In genomic region chr17:57451126-57451690, GRCh38 we compare ENCODE assay signal across 24 cellular contexts.
DNase-seq lines count a peak whose midpoint lies in the region; ATAC-seq and TF ChIP-seq lines count a peak whose summit lies in the region.
"Had no signal": no experiment of that assay in that cellular context is flagged by ENCODE, and none has a peak within 500 bp of the region (broad histone marks: within the 10 kb centered on the region; RNA-seq: fewer than 3 reads in every experiment).

No MANE protein-coding gene starts in this region.

- DNase-seq in activated CD4-positive, alpha-beta T cell treated with anti-CD3 and anti-CD28 coated beads, Interleukin-2, amount 10 ng/mL, durations not matched to agents 24 days and 14 days = no peak
- no peak for DNase-seq in activated CD4-positive, alpha-beta T cell treated with anti-CD3 and anti-CD28 coated beads, Interleukin-2, amount 50 U/mL, for 4 hours
- peak in 1 of 3 donors; percentile 34 for DNase-seq in CD4-positive, CD25-positive, alpha-beta regulatory T cell
- DNase-seq in T-helper 17 cell (no peak), islet precursor cell (no peak), esophagus squamous epithelium (lab: John Stamatoyannopoulos, UW) (no peak)
- DNase-seq in naive thymus-derived CD4-positive, alpha-beta T cell = no peak
- DNase-seq: 8988T; activated CD4-positive, alpha-beta T cell treated with anti-CD3 and anti-CD28 coated beads for 1 hour; AML-193; DMS79; glutamatergic neuron; KBM-7; MV-4-11; NCI-H1694 treated with DMSO at 0.1 percent for 48 hours; NCI-H2171 treated with DMSO at 0.1 percent for 48 hours; NCI-H524; NK-92 treated with Interleukin-12 subunit alpha and Interleukin-12 subunit beta, amount 100 ng/mL, for 24 hours; SIG-M5; small intestine; stimulated activated CD4-positive, alpha-beta T cell treated with anti-CD3 and anti-CD28 coated beads, Interleukin-1b, Interleukin-23, amount 100 ng/mL, for 48 hours had no signal

- no peak for ATAC-seq in CD4-positive, CD25-positive, alpha-beta regulatory T cell (ENCODE audit: low read depth in 2 of 2)
- no peak for ATAC-seq in T-helper 17 cell
- ATAC-seq in naive thymus-derived CD4-positive, alpha-beta T cell = no peak
- ATAC-seq in HG03571 (IDR thresholded peaks at IDR 0.05; ENCODE audit: unreplicated experiment) = no peak
- ATAC-seq: Panc1 had no signal

- no peak overlapping the region for H3K27ac ChIP-seq in CD4-positive, CD25-positive, alpha-beta regulatory T cell (ENCODE audit: insufficient read depth, low read length, poor library complexity, severe bottlenecking)
- no peak overlapping the region for H3K27ac ChIP-seq in naive thymus-derived CD4-positive, alpha-beta T cell (ENCODE audit: low read depth, low read length)
- no peak overlapping the region for H3K27ac ChIP-seq in esophagus squamous epithelium

- intact Hi-C loops in activated CD4-positive, alpha-beta T cell treated with anti-CD3 and anti-CD28 coated beads, Interleukin-2, amount 10 ng/mL, durations not matched to agents 24 days and 14 days (cut with micrococcal nuclease) = loop anchor here (1.0 kb wide), 1 partner anchor 10 kb away; no protein-coding TSS in a partner anchor
- intact Hi-C loops in naive thymus-derived CD4-positive, alpha-beta T cell (cut with micrococcal nuclease) = no loop called here
- intact Hi-C loops in esophagus squamous epithelium (cut with DNase I) = no loop called here

- no peaks in the 10 kb centered on the region for H3K9me3 Mint-ChIP-seq in activated CD4-positive, alpha-beta T cell treated with anti-CD3 and anti-CD28 coated beads, Interleukin-2, amount 10 ng/mL, durations not matched to agents 24 days and 14 days
- H3K9me3 Mint-ChIP-seq in CD4-positive, CD25-positive, alpha-beta regulatory T cell = peaks cover 0 to 2% (median 0%) of the 10 kb centered on the region in 7 donors
- H3K9me3 Mint-ChIP-seq in naive thymus-derived CD4-positive, alpha-beta T cell = no peaks in the 10 kb centered on the region
- H3K9me3 Mint-ChIP-seq: type B pancreatic cell had no signal

- CTCF ChIA-PET in naive thymus-derived CD4-positive, alpha-beta T cell (lab: Charles Lee) = no interaction called here

- POLR2A ChIA-PET in naive thymus-derived CD4-positive, alpha-beta T cell (lab: Charles Lee) = no interaction called here

- no peak overlapping the region for H3K4me3 ChIP-seq in CD4-positive, CD25-positive, alpha-beta regulatory T cell (ENCODE audit: low read depth, low read length)
- H3K4me3 ChIP-seq in naive thymus-derived CD4-positive, alpha-beta T cell (ENCODE audit: low read length) = no peak overlapping the region
- H3K4me3 ChIP-seq in esophagus squamous epithelium = no peak overlapping the region

- no peaks in the 10 kb centered on the region for H3K9me3 ChIP-seq in CD4-positive, CD25-positive, alpha-beta regulatory T cell (ENCODE audit: control insufficient read depth in 2 of 2, low read length in 2 of 2)
- H3K9me3 ChIP-seq in T-helper 17 cell (ENCODE audit: control insufficient read depth, low read length, poor library complexity, severe bottlenecking) = no peaks in the 10 kb centered on the region
- no peaks in the 10 kb centered on the region for H3K9me3 ChIP-seq in naive thymus-derived CD4-positive, alpha-beta T cell (ENCODE audit: control insufficient read depth in 2 of 3, low read length in 3 of 3)
- no peaks in the 10 kb centered on the region for H3K9me3 ChIP-seq in esophagus squamous epithelium

- no peak for TF ChIP-seq CTCF in esophagus squamous epithelium (IDR thresholded peaks at IDR 0.05)

- no peak for TF ChIP-seq POLR2A in esophagus squamous epithelium (IDR thresholded peaks at IDR 0.05)

- H3K36me3 ChIP-seq in CD4-positive, CD25-positive, alpha-beta regulatory T cell (ENCODE audit: control insufficient read depth, insufficient read depth, low read length) = no peaks in the 10 kb centered on the region
- H3K36me3 ChIP-seq in naive thymus-derived CD4-positive, alpha-beta T cell (ENCODE audit: control insufficient read depth in 2 of 3, insufficient read depth in 3 of 3, low read length in 3 of 3) = no peaks in the 10 kb centered on the region
- H3K36me3 ChIP-seq in esophagus squamous epithelium = peaks cover 0 to 7% (median 0%) of the 10 kb centered on the region in 3 donors

- peak overlapping the region; percentile 85 for H3K27ac Mint-ChIP-seq in activated CD4-positive, alpha-beta T cell treated with anti-CD3 and anti-CD28 coated beads, Interleukin-2, amount 10 ng/mL, durations not matched to agents 24 days and 14 days
- peak overlapping the region; percentile 80 to 94 (median 92) for H3K27ac Mint-ChIP-seq in CD4-positive, CD25-positive, alpha-beta regulatory T cell
- H3K27ac Mint-ChIP-seq in T-helper 17 cell = peak overlapping the region; percentile 8
- peak overlapping the region in 6 of 9 donors; percentile 37 to 77 (median 48) for H3K27ac Mint-ChIP-seq in naive thymus-derived CD4-positive, alpha-beta T cell
- H3K27ac Mint-ChIP-seq: type B pancreatic cell had no signal

- H3K4me1 Mint-ChIP-seq in activated CD4-positive, alpha-beta T cell treated with anti-CD3 and anti-CD28 coated beads, Interleukin-2, amount 10 ng/mL, durations not matched to agents 24 days and 14 days = peaks cover 67% of the 10 kb centered on the region
- H3K4me1 Mint-ChIP-seq in CD4-positive, CD25-positive, alpha-beta regulatory T cell = peaks cover 26 to 90% (median 48%) of the 10 kb centered on the region in 4 donors
- peaks cover 53% of the 10 kb centered on the region for H3K4me1 Mint-ChIP-seq in T-helper 17 cell
- H3K4me1 Mint-ChIP-seq in naive thymus-derived CD4-positive, alpha-beta T cell = peaks cover 41 to 91% (median 74%) of the 10 kb centered on the region in 7 donors

- no peaks in the 10 kb centered on the region for H3K27me3 ChIP-seq in CD4-positive, CD25-positive, alpha-beta regulatory T cell (ENCODE audit: control insufficient read depth, insufficient read depth, low read length)
- H3K27me3 ChIP-seq in naive thymus-derived CD4-positive, alpha-beta T cell (ENCODE audit: control insufficient read depth in 2 of 2, insufficient read depth in 2 of 2, low read length in 2 of 2) = no peaks in the 10 kb centered on the region
- no peaks in the 10 kb centered on the region for H3K27me3 ChIP-seq in esophagus squamous epithelium

- no peaks in the 10 kb centered on the region for H3K27me3 Mint-ChIP-seq in activated CD4-positive, alpha-beta T cell treated with anti-CD3 and anti-CD28 coated beads, Interleukin-2, amount 10 ng/mL, durations not matched to agents 24 days and 14 days
- H3K27me3 Mint-ChIP-seq in CD4-positive, CD25-positive, alpha-beta regulatory T cell = no peaks in the 10 kb centered on the region
- H3K27me3 Mint-ChIP-seq in T-helper 17 cell = no peaks in the 10 kb centered on the region
- H3K27me3 Mint-ChIP-seq in naive thymus-derived CD4-positive, alpha-beta T cell = no peaks in the 10 kb centered on the region
- H3K27me3 Mint-ChIP-seq: type B pancreatic cell had no signal

- 70 to 78% methylated on average over 8 to 9 of the region's 9 CpGs for WGBS in esophagus squamous epithelium, 2 donors

- H3K4me3 Mint-ChIP-seq in activated CD4-positive, alpha-beta T cell treated with anti-CD3 and anti-CD28 coated beads, Interleukin-2, amount 10 ng/mL, durations not matched to agents 24 days and 14 days = peak overlapping the region; percentile 55
- H3K4me3 Mint-ChIP-seq in CD4-positive, CD25-positive, alpha-beta regulatory T cell = peak overlapping the region; percentile 57 to 79 (median 62)
- H3K4me3 Mint-ChIP-seq in T-helper 17 cell = no peak overlapping the region
- peak overlapping the region in 8 of 10 donors; percentile 1 to 39 (median 22) for H3K4me3 Mint-ChIP-seq in naive thymus-derived CD4-positive, alpha-beta T cell
- H3K4me3 Mint-ChIP-seq: type B pancreatic cell had no signal

- H3K4me1 ChIP-seq in CD4-positive, CD25-positive, alpha-beta regulatory T cell (ENCODE audit: control insufficient read depth, insufficient read depth, low read length, poor library complexity, severe bottlenecking) = peaks cover 52% of the 10 kb centered on the region
- peaks cover 33 to 40% of the 10 kb centered on the region in 2 donors for H3K4me1 ChIP-seq in naive thymus-derived CD4-positive, alpha-beta T cell (ENCODE audit: control insufficient read depth in 2 of 2, insufficient read depth in 2 of 2, low read length in 2 of 2)
- peaks cover 0 to 18% (median 6%) of the 10 kb centered on the region in 3 donors for H3K4me1 ChIP-seq in esophagus squamous epithelium

- peaks cover 31% of the 10 kb centered on the region for H3K36me3 Mint-ChIP-seq in activated CD4-positive, alpha-beta T cell treated with anti-CD3 and anti-CD28 coated beads, Interleukin-2, amount 10 ng/mL, durations not matched to agents 24 days and 14 days (ENCODE audit: low read depth)
- H3K36me3 Mint-ChIP-seq in CD4-positive, CD25-positive, alpha-beta regulatory T cell = peaks cover 16% of the 10 kb centered on the region
- H3K36me3 Mint-ChIP-seq in T-helper 17 cell (ENCODE audit: low read depth) = no peaks in the 10 kb centered on the region
- H3K36me3 Mint-ChIP-seq in naive thymus-derived CD4-positive, alpha-beta T cell = peaks cover 0 to 17% (median 5%) of the 10 kb centered on the region in 5 donors

Comparison
In these comparisons a context has a peak if more than half of its experiments do, and no peak if none do; other contexts are left out.
1. H3K27ac Mint-ChIP-seq: peak in every context shown above with its lines; median percentile 92 in CD4-positive, CD25-positive, alpha-beta regulatory T cell; 85 in activated CD4-positive, alpha-beta T cell treated with anti-CD3 and anti-CD28 coated beads, Interleukin-2, amount 10 ng/mL, durations not matched to agents 24 days and 14 days; 48 in naive thymus-derived CD4-positive, alpha-beta T cell; 8 in T-helper 17 cell.